In the genomic region with DNA sequence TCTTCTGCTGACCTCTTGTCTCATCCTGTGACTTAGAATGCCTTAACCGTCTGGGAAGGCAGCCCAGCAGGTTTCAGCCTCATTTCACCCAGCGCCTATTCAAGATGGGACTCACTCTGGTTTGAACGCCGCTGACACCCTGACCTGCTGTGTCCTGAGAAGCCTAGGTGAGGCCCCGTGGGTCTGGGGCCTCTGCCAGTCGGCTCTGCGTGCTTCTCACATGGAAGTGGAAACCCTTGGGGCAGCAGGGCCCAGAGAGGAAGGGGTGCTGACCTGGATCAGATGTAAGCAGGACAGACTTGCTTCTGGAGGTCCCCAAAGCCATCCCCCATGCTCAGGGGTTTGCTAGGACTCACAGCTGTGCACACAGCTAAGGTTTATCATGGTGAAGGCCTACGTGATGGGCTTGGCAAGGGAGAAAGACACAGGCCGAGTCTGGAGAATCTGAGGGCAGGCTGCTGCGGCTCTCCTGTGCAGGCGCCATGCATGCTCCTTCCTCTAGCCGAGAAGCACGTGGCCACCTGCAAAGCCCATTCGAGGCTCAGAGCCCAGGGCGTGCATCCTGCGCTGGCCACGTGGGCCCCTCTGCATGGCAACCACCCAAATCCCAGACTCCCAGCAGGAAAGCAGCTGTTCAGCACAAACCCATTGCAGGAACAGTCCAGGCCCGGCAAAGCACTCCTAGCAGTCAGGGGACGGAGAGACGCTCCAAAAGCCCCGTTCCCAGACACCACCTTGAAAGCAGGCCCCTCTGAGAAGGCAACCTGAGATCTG, we compare ENCODE assay signal across 28 cellular contexts. TPM values are rescaled to one million over a fixed set of nuclear protein-coding genes. Genes with fewer than 3 reads are reported as not detected.
"Had no signal": no experiment of that assay in that cellular context is flagged by ENCODE, and none has a peak within 500 bp of the region (broad histone marks: within the 10 kb centered on the region; RNA-seq: fewer than 3 reads in every experiment).

No MANE protein-coding gene starts in this region.

- ATAC-seq: activated CD8-positive, alpha-beta T cell treated with anti-CD3 and anti-CD28 coated beads for 36 hours; activated T-cell treated with anti-CD3 and anti-CD28 coated beads, Interleukin-2, amount 50 U/mL, for 4 hours; effector memory CD8-positive, alpha-beta T cell; gastrocnemius medialis; sciatic nerve; T-helper 17 cell had no signal

- FAIRE-seq: keratinocyte, urothelium cell line had no signal

- H3K4me2 ChIP-seq: hepatocyte had no signal

- H2AFZ ChIP-seq: hepatocyte had no signal

- H3K4me3 ChIP-seq: adrenal gland, cardiac muscle cell, colonic mucosa, gastrocnemius medialis, hepatocyte, skin epidermis, thoracic aorta had no signal

- DNase-seq: activated CD4-positive, alpha-beta T cell treated with anti-CD3 and anti-CD28 coated beads, Interleukin-2, amount 50 U/mL, for 1 hour; activated CD4-positive, CD25-positive, alpha-beta regulatory T cell treated with anti-CD3 and anti-CD28 coated beads, Interleukin-2, amount 50 U/mL, for 72 hours; activated effector memory CD4-positive, alpha-beta T cell treated with anti-CD3 and anti-CD28 coated beads, Interleukin-2, amount 50 U/mL, for 16 hours; activated naive CD8-positive, alpha-beta T cell treated with anti-CD3 and anti-CD28 coated beads for 36 hours; activated T-cell treated with anti-CD3 and anti-CD28 coated beads, Interleukin-2, amount 50 U/mL, for 4 hours; adrenal gland; aorta; cerebellar nuclear complex; colonic mucosa; effector memory CD8-positive, alpha-beta T cell; erythroblast; gastrocnemius medialis; glutamatergic neuron; naive B cell; stimulated activated CD4-positive, alpha-beta T cell treated with anti-CD3 and anti-CD28 coated beads, Interleukin-12 subunit alpha, Interleukin-12 subunit beta, amount 100 ng/mL, for 4 hours; stimulated activated CD4-positive, alpha-beta T cell treated with anti-CD3 and anti-CD28 coated beads, Interleukin-4, amount 100 ng/mL, for 1 hour; T-helper 17 cell; T1000; WERI-Rb-1 had no signal

- H3K27ac ChIP-seq: adrenal gland, cardiac muscle cell, colonic mucosa, gastrocnemius medialis, hepatocyte, skin epidermis, thoracic aorta, WERI-Rb-1 had no signal

- H3K27me3 ChIP-seq: adrenal gland, cardiac muscle cell, colonic mucosa, hepatocyte had no signal

- H3K79me2 ChIP-seq: hepatocyte had no signal

- H3K9me3 ChIP-seq: adrenal gland, colonic mucosa, gastrocnemius medialis, thoracic aorta had no signal

- H3K4me1 ChIP-seq: adrenal gland, colonic mucosa, gastrocnemius medialis had no signal

- H3K36me3 ChIP-seq: adrenal gland, cardiac muscle cell, colonic mucosa, gastrocnemius medialis, thoracic aorta, WERI-Rb-1 had no signal

RNA-seq across cellular contexts. Expression of gene TRPM2, which starts 3.8 kb away (rescaled TPM):
- total RNA-seq: cardiac muscle cell, neural crest cell had no signal
- polyA plus RNA-seq: cardiac muscle cell had no signal
